ENCODE assay signal across 26 cellular contexts in genomic region chr20:56207656-56208055, GRCh38. TPM values are rescaled to one million over a fixed set of nuclear protein-coding genes. Genes with fewer than 3 reads are reported as not detected.
"Had no signal": no experiment of that assay in that cellular context is flagged by ENCODE, and none has a peak within 500 bp of the region (broad histone marks: within the 10 kb centered on the region; RNA-seq: fewer than 3 reads in every experiment).

No MANE protein-coding gene starts in this region.

- ATAC-seq: HepG2, T-cell had no signal

- H3K9me3 ChIP-seq: SK-N-SH had no signal

- DNase-seq: IMR-90, Karpas-422, KG1, MM.1S, NCI-H1105, NCI-H1417, NCI-H1436 treated with DMSO at 0.1 percent for 48 hours, NCI-H1694, NCI-H187 treated with DMSO at 0.1 percent for 48 hours, NCI-H2081, NCI-H2107, NCI-H2227 treated with DMSO at 0.1 percent for 48 hours, NCI-H446, NCI-H510A, NCI-H524 treated with DMSO at 0.1 percent for 48 hours, NCI-H69, NCI-H774, RPMI8226, SHP77, SK-N-SH, SW 1271, T-cell had no signal

- FAIRE-seq: HepG2, RCC 7860 had no signal

RNA-seq across cellular contexts. Expression of gene MC3R, which starts 40.9 kb away (rescaled TPM):
- total RNA-seq: HepG2, HT-29, IMR-90, SK-MEL-5, T-cell had no signal
- polyA plus RNA-seq: HepG2, IMR-90, SK-N-SH had no signal
